Comparison of ENCODE assay signal across 9 cellular contexts in genomic region chr20:956330-956951, GRCh38. TPM values are rescaled to one million over a fixed set of nuclear protein-coding genes. Genes with fewer than 3 reads are reported as not detected.
DNase-seq lines count a peak whose midpoint lies in the region; ATAC-seq and TF ChIP-seq lines count a peak whose summit lies in the region.
"Had no signal": no experiment of that assay in that cellular context is flagged by ENCODE, and none has a peak within 500 bp of the region (broad histone marks: within the 10 kb centered on the region; RNA-seq: fewer than 3 reads in every experiment).

No MANE protein-coding gene starts in this region.

- H3K36me3 Mint-ChIP-seq in CD4-positive, CD25-positive, alpha-beta regulatory T cell, result no peaks in the 10 kb centered on the region
- H3K36me3 Mint-ChIP-seq in GM23338 (ENCODE audit: low read depth), result no peaks in the 10 kb centered on the region
- no peaks in the 10 kb centered on the region for H3K36me3 Mint-ChIP-seq in central memory CD8-positive, alpha-beta T cell (ENCODE audit: insufficient read depth)
- H3K36me3 Mint-ChIP-seq: IgD-negative memory B cell had no signal

- H3K4me3 Mint-ChIP-seq in CD4-positive, CD25-positive, alpha-beta regulatory T cell, result no peak overlapping the region
- H3K4me3 Mint-ChIP-seq in GM23338, result no peak overlapping the region
- H3K4me3 Mint-ChIP-seq in central memory CD8-positive, alpha-beta T cell, result no peak overlapping the region
- H3K4me3 Mint-ChIP-seq: IgD-negative memory B cell had no signal

- H3K4me3 ChIP-seq in CD4-positive, CD25-positive, alpha-beta regulatory T cell (ENCODE audit: low read depth, low read length), result no peak overlapping the region
- H3K4me3 ChIP-seq in GM23338, result no peak overlapping the region

- H3K27me3 Mint-ChIP-seq in CD4-positive, CD25-positive, alpha-beta regulatory T cell, result peaks cover 20% of the 10 kb centered on the region
- H3K27me3 Mint-ChIP-seq in GM23338 (ENCODE audit: insufficient read depth, low read depth, poor library complexity), result peaks cover 4% of the 10 kb centered on the region
- H3K27me3 Mint-ChIP-seq in central memory CD8-positive, alpha-beta T cell, result peaks cover 73% of the 10 kb centered on the region

- peak; percentile 75 to 78 for ATAC-seq in CD4-positive, CD25-positive, alpha-beta regulatory T cell (ENCODE audit: low read depth in 2 of 2)
- peak; percentile 87 for ATAC-seq in GM23338
- peak; percentile 65 for ATAC-seq in central memory CD8-positive, alpha-beta T cell (replicated peaks; ENCODE audit: extremely low read depth, poor library complexity, severe bottlenecking)
- no peak for ATAC-seq in HG03520 (IDR thresholded peaks at IDR 0.05; ENCODE audit: unreplicated experiment)

- H3K36me3 ChIP-seq in CD4-positive, CD25-positive, alpha-beta regulatory T cell (ENCODE audit: control insufficient read depth, insufficient read depth, low read length), result no peaks in the 10 kb centered on the region
- no peaks in the 10 kb centered on the region for H3K36me3 ChIP-seq in GM23338 (ENCODE audit: insufficient read depth)

- H2AFZ ChIP-seq in GM23338, result no peak overlapping the region

- peak; percentile 61 to 72 (median 71) for DNase-seq in CD4-positive, CD25-positive, alpha-beta regulatory T cell
- DNase-seq in GM23338 (ENCODE audit: low spot score), result peak; percentile 91
- peak; percentile 79 for DNase-seq in NCI-H2171 treated with DMSO at 0.1 percent for 48 hours (lab: John Stamatoyannopoulos, UW)
- peak; percentile 65 to 75 for DNase-seq in activated CD4-positive, alpha-beta T cell treated with anti-CD3 and anti-CD28 coated beads for 24 hours (ENCODE audit: low read depth in 2 of 2)
- DNase-seq in central memory CD8-positive, alpha-beta T cell (ENCODE audit: low spot score in 2 of 2), result peak; percentile 59 to 63
- peak; percentile 85 for DNase-seq in left kidney (ENCODE audit: low read depth, low spot score)
- DNase-seq in stimulated activated CD4-positive, alpha-beta T cell treated with anti-CD3 and anti-CD28 coated beads, Interleukin-4, amount 100 ng/mL, for 1 hour, result peak; percentile 77

- peaks cover 6% of the 10 kb centered on the region for H3K27me3 ChIP-seq in CD4-positive, CD25-positive, alpha-beta regulatory T cell (ENCODE audit: control insufficient read depth, insufficient read depth, low read length)
- no peaks in the 10 kb centered on the region for H3K27me3 ChIP-seq in GM23338 (ENCODE audit: insufficient read depth)

- H3K79me2 ChIP-seq in GM23338 (replicated peaks; ENCODE audit: insufficient read depth), result no peaks in the 10 kb centered on the region

- H3K9me3 Mint-ChIP-seq in CD4-positive, CD25-positive, alpha-beta regulatory T cell, result no peaks in the 10 kb centered on the region
- H3K9me3 Mint-ChIP-seq in GM23338, result no peaks in the 10 kb centered on the region
- no peaks in the 10 kb centered on the region for H3K9me3 Mint-ChIP-seq in central memory CD8-positive, alpha-beta T cell
- H3K9me3 Mint-ChIP-seq: IgD-negative memory B cell had no signal

- no peaks in the 10 kb centered on the region for H3K9me2 ChIP-seq in GM23338 (ENCODE audit: insufficient read depth)

- no peaks in the 10 kb centered on the region for H4K20me1 ChIP-seq in GM23338 (replicated peaks; ENCODE audit: insufficient read depth)

- H3K27ac ChIP-seq in CD4-positive, CD25-positive, alpha-beta regulatory T cell (ENCODE audit: insufficient read depth, low read length, poor library complexity, severe bottlenecking), result no peak overlapping the region
- H3K27ac ChIP-seq in GM23338 (ENCODE audit: low read depth), result no peak overlapping the region

- H3K9me3 ChIP-seq in CD4-positive, CD25-positive, alpha-beta regulatory T cell (ENCODE audit: control insufficient read depth in 2 of 2, low read length in 2 of 2), result no peaks in the 10 kb centered on the region

- H3K27ac Mint-ChIP-seq in CD4-positive, CD25-positive, alpha-beta regulatory T cell, result no peak overlapping the region
- H3K27ac Mint-ChIP-seq in GM23338, result no peak overlapping the region
- no peak overlapping the region for H3K27ac Mint-ChIP-seq in central memory CD8-positive, alpha-beta T cell (ENCODE audit: low read depth)

- no peak overlapping the region for H3K4me2 ChIP-seq in GM23338

- no peaks in the 10 kb centered on the region for H3F3A ChIP-seq in GM23338 (replicated peaks; ENCODE audit: low read depth)

- peaks cover 3% of the 10 kb centered on the region for H3K4me1 ChIP-seq in CD4-positive, CD25-positive, alpha-beta regulatory T cell (ENCODE audit: control insufficient read depth, insufficient read depth, low read length, poor library complexity, severe bottlenecking)
- H3K4me1 ChIP-seq in GM23338 (ENCODE audit: insufficient read depth), result 0 out of 2 replicates have a peak, but pooled peaks cover 3% of the 10 kb centered on the region

- peak; percentile 87 to 99 for TF ChIP-seq CTCF in GM23338 (conservative IDR thresholded peaks at IDR 0.05; ENCODE audit: low read depth in 2 of 2)

- peaks cover 0 to 3% (median under 1%) of the 10 kb centered on the region in 4 donors for H3K4me1 Mint-ChIP-seq in CD4-positive, CD25-positive, alpha-beta regulatory T cell
- H3K4me1 Mint-ChIP-seq in GM23338, result peaks cover 8% of the 10 kb centered on the region
- peaks cover 6% of the 10 kb centered on the region for H3K4me1 Mint-ChIP-seq in central memory CD8-positive, alpha-beta T cell
- H3K4me1 Mint-ChIP-seq: IgD-negative memory B cell had no signal

TF ChIP-seq in GM23338, 12 proteins besides CTCF, POLR2A, EP300 and RAD21 (continues in another document):
- no peak for TF ChIP-seq REST (IDR thresholded peaks at IDR 0.05; ENCODE audit: unreplicated experiment)
- no peak for TF ChIP-seq EZH2phosphoT487 (IDR thresholded peaks at IDR 0.05; ENCODE audit: unreplicated experiment)
- no peak for TF ChIP-seq JUNB (IDR thresholded peaks at IDR 0.05; ENCODE audit: unreplicated experiment)
- TF ChIP-seq EZH2 (IDR thresholded peaks at IDR 0.05; ENCODE audit: low read depth, unreplicated experiment), result no peak
- TF ChIP-seq CREB1 (CRISPR knock-in tag; IDR thresholded peaks at IDR 0.05; ENCODE audit: low read depth), result no peak
- no peak for TF ChIP-seq ZNF114 (CRISPR knock-in tag; IDR thresholded peaks at IDR 0.05)

RNA-seq across cellular contexts. Expression of gene ANGPT4, which starts 40.3 kb away (rescaled TPM):
- not detected for total RNA-seq in CD4-positive, CD25-positive, alpha-beta regulatory T cell
- polyA plus RNA-seq in CD4-positive, CD25-positive, alpha-beta regulatory T cell, result not detected
- total RNA-seq in GM23338 (2014; rRNA removed; shearing (Covaris generic)), result 0.17 and 1.0 TPM in 2 replicates
- polyA plus RNA-seq in GM23338 (2016; fragmentation: Nextera tagmentation; extraction: Ambion mirVana), result 0.05 TPM in 1 of 2 replicates, not detected in the other
- polyA plus RNA-seq: IgD-negative memory B cell had no signal

RNA-seq across cellular contexts. Expression of gene RSPO4, which starts 45.7 kb away (rescaled TPM):
- total RNA-seq in CD4-positive, CD25-positive, alpha-beta regulatory T cell, result 0.25 TPM
- polyA plus RNA-seq in CD4-positive, CD25-positive, alpha-beta regulatory T cell, result not detected
- total RNA-seq in GM23338 (2014; rRNA removed; shearing (Covaris generic)), result 0.74 and 2.8 TPM in 2 replicates
- 3.6 and 4.5 TPM in 2 replicates for polyA plus RNA-seq in GM23338 (2016; fragmentation: Nextera tagmentation; extraction: Ambion mirVana)
- polyA plus RNA-seq: IgD-negative memory B cell had no signal
